Comparison of ENCODE assay signal across 1 cellular context in the genomic region with DNA sequence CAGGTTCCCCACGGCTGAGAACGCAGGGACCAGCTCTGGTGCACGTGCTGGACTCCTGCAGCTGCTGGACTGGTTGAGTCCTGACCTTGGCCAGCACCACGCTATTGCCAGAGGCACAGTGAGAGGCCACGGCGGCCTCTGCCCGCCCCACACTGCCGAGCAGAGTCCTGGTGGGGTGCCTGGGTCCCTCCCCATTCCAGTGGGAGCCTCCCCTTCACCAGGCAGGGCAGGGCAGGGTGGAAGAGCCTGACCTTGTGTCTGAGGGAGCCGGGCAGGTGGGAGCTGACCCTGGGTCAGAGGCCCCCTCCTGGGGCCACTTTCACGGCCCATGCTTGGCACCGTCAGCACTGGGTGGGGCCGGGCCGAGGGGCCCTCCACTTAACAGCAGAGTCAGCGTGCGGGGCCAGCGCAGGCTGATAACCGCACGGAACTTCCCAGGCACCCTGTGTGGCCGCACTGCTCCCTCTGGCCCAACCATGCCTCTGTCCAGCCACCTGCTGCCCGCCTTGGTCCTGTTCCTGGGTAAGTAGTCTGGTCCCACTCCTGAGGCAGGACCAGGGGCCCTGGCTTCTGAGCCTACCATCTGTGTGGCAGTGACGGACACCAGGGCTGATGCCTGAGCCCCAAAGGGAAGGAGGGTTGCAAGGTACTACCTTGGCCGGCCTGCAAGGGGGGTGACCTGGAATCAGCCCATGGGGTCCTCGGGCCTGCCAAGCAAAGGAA.
TF ChIP-seq lines count a peak whose summit lies in the region.

MAMDC4 (plus strand) TSS at position 406 of the 723 bp plus-strand sequence; CDS start at position 477, 71 bp downstream.

TF ChIP-seq in neural cell, 6 proteins besides CTCF, POLR2A, EP300 and RAD21:
- no peak for TF ChIP-seq MXI1 (conservative IDR thresholded peaks at IDR 0.05; ENCODE audit: poor library complexity, severe bottlenecking)
- TF ChIP-seq POLR2AphosphoS5 (IDR thresholded peaks at IDR 0.05), result peak; percentile 5
